ENCODE assay signal across 17 cellular contexts in the genomic region with DNA sequence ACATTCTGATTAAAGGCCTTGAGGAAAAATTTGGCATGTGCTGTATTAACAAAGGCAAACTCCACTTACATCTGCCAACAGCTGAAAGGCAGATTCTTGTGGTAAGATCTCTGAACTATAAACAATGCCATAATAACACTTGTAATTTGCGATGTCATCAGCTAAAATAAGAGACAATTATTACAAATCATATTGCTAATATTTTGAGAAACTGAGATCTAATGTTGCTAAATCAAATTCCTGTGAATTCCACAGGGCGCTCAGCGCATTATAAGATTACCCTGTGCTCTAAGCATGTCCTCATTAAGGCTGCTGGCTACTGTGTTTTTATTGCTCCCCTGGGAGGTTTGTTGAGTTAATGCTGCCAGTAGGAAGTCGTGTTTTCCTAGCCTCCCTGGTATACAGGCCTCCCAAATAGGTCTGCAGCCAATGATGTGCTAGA.
A peak's percentile ranks its signal among the peaks of the same experiment; 100 is the strongest.
DNase-seq lines count a peak whose midpoint lies in the region; ATAC-seq and TF ChIP-seq lines count a peak whose summit lies in the region.
"Had no signal": no experiment of that assay in that cellular context is flagged by ENCODE, and none has a peak within 500 bp of the region (broad histone marks: within the 10 kb centered on the region; RNA-seq: fewer than 3 reads in every experiment).

No MANE protein-coding gene starts in this region.

- no peaks in the 10 kb centered on the region for H4K20me1 ChIP-seq in fibroblast of lung (ENCODE audit: control insufficient read depth, extremely low read depth, insufficient read depth, low read length)
- H4K20me1 ChIP-seq: BLaER1 had no signal

- POLR2A ChIA-PET in A673 (lab: Charles Lee; ENCODE audit: low non-redundant PET), result no interaction called here

- peak; percentile 97 for DNase-seq in A673 (ENCODE audit: low spot score)
- DNase-seq in GM04504 (ENCODE audit: low read depth), result peak; percentile 59
- DNase-seq in NCI-H2171 treated with DMSO at 0.1 percent for 48 hours (lab: John Stamatoyannopoulos, UW), result peak; percentile 85
- DNase-seq in fibroblast of lung (ENCODE audit: low read depth in 2 of 2), result peak; percentile 81 to 88
- no peak for DNase-seq in stimulated activated CD4-positive, alpha-beta T cell treated with anti-CD3 and anti-CD28 coated beads, Interleukin-15, amount 100 ng/mL, for 24 hours
- no peak for DNase-seq in superior temporal gyrus (ENCODE audit: extremely low spot score)
- DNase-seq in HT-29 (ENCODE audit: low spot score), result no peak
- DNase-seq: activated T-cell treated with anti-CD3 and anti-CD28 coated beads, Interleukin-2, amount 50 U/mL, for 4 hours; caudate nucleus; esophagus squamous epithelium; left lung; MV-4-11; occipital lobe; stimulated activated CD4-positive, alpha-beta T cell treated with anti-CD3 and anti-CD28 coated beads, Interleukin-2, amount 100 ng/mL, for 24 hours had no signal

- H3K27ac ChIP-seq in A673 (ENCODE audit: low read depth, low read length, poor library complexity, severe bottlenecking) (no peak overlapping the region), fibroblast of lung (ENCODE audit: insufficient read depth, low read length) (no peak overlapping the region)
- H3K27ac ChIP-seq: BLaER1, esophagus squamous epithelium, left lung had no signal

- no TSS peak for BruUV-seq in A673 (replicated peaks; lab: Mats Ljungman, UMichigan)

- no peaks in the 10 kb centered on the region for H3K9me3 ChIP-seq in A673 (ENCODE audit: low read depth, low read length, poor library complexity, severe bottlenecking)
- H3K9me3 ChIP-seq in fibroblast of lung (ENCODE audit: control insufficient read depth, insufficient read depth, low read depth, low read length), result no peaks in the 10 kb centered on the region
- H3K9me3 ChIP-seq: BLaER1, esophagus squamous epithelium, left lung had no signal

- no peak overlapping the region for H3K4me2 ChIP-seq in fibroblast of lung (ENCODE audit: extremely low read depth, insufficient read depth, low read length)
- H3K4me2 ChIP-seq: BLaER1 had no signal

- H3K4me3 ChIP-seq in A673 (ENCODE audit: low read depth, low read length, poor library complexity, severe bottlenecking), result no peak overlapping the region
- H3K4me3 ChIP-seq in fibroblast of lung (replicated peaks in 1 of 4; ENCODE audit: control extremely low read depth in 1 of 4, insufficient read depth in 1 of 4, low read depth in 3 of 4, low read length in 4 of 4), result no peak overlapping the region
- H3K4me3 ChIP-seq: BLaER1, esophagus squamous epithelium, left lung had no signal

- H3K27me3 ChIP-seq in A673 (replicated peaks; ENCODE audit: insufficient read depth, low read depth, low read length, poor library complexity), result no peaks in the 10 kb centered on the region
- no peaks in the 10 kb centered on the region for H3K27me3 ChIP-seq in fibroblast of lung (ENCODE audit: control insufficient read depth, insufficient read depth, low read length)
- H3K27me3 ChIP-seq: BLaER1, esophagus squamous epithelium, left lung had no signal

- H3K9ac ChIP-seq in fibroblast of lung (ENCODE audit: insufficient read depth, low read length), result no peak overlapping the region
- H3K9ac ChIP-seq: BLaER1 had no signal

- TF ChIP-seq CTCF in A673 (conservative IDR thresholded peaks at IDR 0.05; ENCODE audit: low read depth, low read length), result no peak
- TF ChIP-seq CTCF in fibroblast of lung (conservative IDR thresholded peaks at IDR 0.05 in 1 of 2, IDR thresholded peaks at IDR 0.05 in 1 of 2; ENCODE audit: low read depth in 1 of 2, low read length in 2 of 2), result no peak

- H3K79me2 ChIP-seq in fibroblast of lung (ENCODE audit: control insufficient read depth, insufficient read depth, low read length), result no peaks in the 10 kb centered on the region

- H3K36me3 ChIP-seq in A673 (ENCODE audit: insufficient read depth, low read length, poor library complexity, severe bottlenecking) (no peaks in the 10 kb centered on the region), fibroblast of lung (ENCODE audit: control insufficient read depth, insufficient read depth, low read length) (no peaks in the 10 kb centered on the region)
- H3K36me3 ChIP-seq: BLaER1, esophagus squamous epithelium, left lung had no signal

- intact Hi-C loops in A673 (cut with micrococcal nuclease; ENCODE audit: unreplicated experiment), result no loop called here

- H2AFZ ChIP-seq in fibroblast of lung (ENCODE audit: low read length), result no peak overlapping the region

- H3K4me1 ChIP-seq in A673 (ENCODE audit: insufficient read depth, low read length, poor library complexity, severe bottlenecking) (peaks cover 18% of the 10 kb centered on the region), fibroblast of lung (ENCODE audit: control insufficient read depth, extremely low read depth, insufficient read depth, low read length) (peaks cover 3% of the 10 kb centered on the region)
- H3K4me1 ChIP-seq: BLaER1, esophagus squamous epithelium, left lung had no signal

- CTCF ChIA-PET in A673 (lab: Charles Lee), result no interaction called here

- ATAC-seq in GM18909 (IDR thresholded peaks at IDR 0.05; ENCODE audit: poor library complexity, unreplicated experiment), result no peak
- ATAC-seq: activated T-cell treated with anti-CD3 and anti-CD28 coated beads, Interleukin-2, amount 50 U/mL, for 4 hours; left lung; WTC11 had no signal

Comparison
In these comparisons a context has a peak if more than half of its experiments do, and no peak if none do; other contexts are left out.
1. DNase-seq: peak in A673 (single experiment), GM04504 (single experiment), NCI-H2171 treated with DMSO at 0.1 percent for 48 hours (single experiment) and fibroblast of lung (2 of 2); none in stimulated activated CD4-positive, alpha-beta T cell treated with anti-CD3 and anti-CD28 coated beads, Interleukin-15, amount 100 ng/mL, for 24 hours (single experiment), superior temporal gyrus (single experiment) and HT-29 (single experiment).